ENCODE assay signal across 30 cellular contexts in the genomic region with DNA sequence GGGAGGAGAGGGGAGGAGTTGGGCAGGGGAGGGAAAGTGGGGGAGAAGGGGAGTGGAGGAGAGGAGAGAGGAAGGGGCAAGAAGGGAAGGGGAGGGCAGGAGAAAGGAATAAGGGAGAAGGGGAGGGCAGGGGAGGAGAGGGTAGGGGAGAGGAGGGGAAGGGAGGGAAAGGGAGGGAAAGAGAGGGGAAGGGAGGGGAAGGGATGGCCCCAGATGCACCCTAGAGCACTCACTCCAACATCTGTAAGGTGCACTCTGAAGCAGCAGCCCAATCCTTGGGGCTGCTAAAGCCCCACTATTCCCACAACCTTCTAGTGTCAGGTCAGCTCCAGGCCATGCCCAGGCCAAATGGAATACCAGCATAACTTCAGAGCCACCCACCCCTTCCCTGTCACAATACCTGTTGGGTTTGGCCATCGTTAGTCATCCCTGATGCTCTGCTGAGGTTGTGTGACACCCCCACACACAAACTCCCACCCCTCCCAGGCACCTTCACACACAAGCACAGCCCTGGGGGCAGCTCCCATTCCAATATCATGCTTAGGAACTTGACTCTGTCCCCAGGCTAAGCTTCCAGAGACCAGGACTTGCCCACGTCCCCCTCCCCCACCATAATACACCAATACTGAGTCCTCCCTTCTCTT. TPM values are rescaled to one million over a fixed set of nuclear protein-coding genes. Genes with fewer than 3 reads are reported as not detected.
"Had no signal": no experiment of that assay in that cellular context is flagged by ENCODE, and none has a peak within 500 bp of the region (broad histone marks: within the 10 kb centered on the region; RNA-seq: fewer than 3 reads in every experiment).

No MANE protein-coding gene starts in this region.

- H3K9me3 ChIP-seq: ascending aorta, Peyer's patch, SJCRH30, SK-N-SH had no signal

- H3K4me3 Mint-ChIP-seq: activated CD8-positive, alpha-beta T cell treated with anti-CD3 and anti-CD28 coated beads, Interleukin-2, amount 10 ng/mL, durations not matched to agents 7 days and 5 days; activated naive CD4-positive, alpha-beta T cell treated with anti-CD3 and anti-CD28 coated beads, Interleukin-2, amount 50 U/mL, for 24 hours; activated naive CD8-positive, alpha-beta T cell treated with anti-CD3 and anti-CD28 coated beads, Interleukin-2, amount 50 U/mL, for 24 hours; activated T-helper 1 cell treated with anti-CD3 and anti-CD28 coated beads, Interleukin-12 subunit alpha, Interleukin-12 subunit beta, Interleukin-2, Interleukin-4 antibody, amounts not matched to agents 30 ng/mL and 10 ng/mL and 1 ng/mL, durations not matched to agents 14 hours and 24 hours and 36 hours; T-helper 2 cell treated with Interferon-gamma antibody and Interleukin-4, amounts not matched to agents 5 μg/mL and 100 μg/mL, for 36 hours had no signal

- ATAC-seq: activated CD4-positive, CD25-positive, alpha-beta regulatory T cell treated with anti-CD3 and anti-CD28 coated beads, Interleukin-2, amount 50 U/mL, for 24 hours; activated CD8-positive, alpha-beta T cell treated with anti-CD3 and anti-CD28 coated beads, Interleukin-2, amount 10 ng/mL, durations not matched to agents 7 days and 5 days; activated naive CD8-positive, alpha-beta T cell treated with anti-CD3 and anti-CD28 coated beads, Interleukin-2, amount 50 U/mL, for 24 hours had no signal

- H3K27me3 ChIP-seq: ascending aorta, Peyer's patch, SJCRH30 had no signal

- H3K9me3 Mint-ChIP-seq: activated naive CD4-positive, alpha-beta T cell treated with anti-CD3 and anti-CD28 coated beads, Interleukin-2, amount 50 U/mL, for 24 hours; activated naive CD8-positive, alpha-beta T cell treated with anti-CD3 and anti-CD28 coated beads, Interleukin-2, amount 50 U/mL, for 24 hours; activated T-helper 1 cell treated with anti-CD3 and anti-CD28 coated beads, Interleukin-12 subunit alpha, Interleukin-12 subunit beta, Interleukin-2, Interleukin-4 antibody, amounts not matched to agents 30 ng/mL and 10 ng/mL and 1 ng/mL, durations not matched to agents 14 hours and 24 hours and 36 hours; T-helper 2 cell treated with Interferon-gamma antibody and Interleukin-4, amounts not matched to agents 5 μg/mL and 100 μg/mL, for 36 hours had no signal

- H3K9ac ChIP-seq: SK-N-SH had no signal

- H3K36me3 ChIP-seq: ascending aorta, Peyer's patch, SJCRH30 had no signal

- H3K4me1 Mint-ChIP-seq: activated naive CD4-positive, alpha-beta T cell treated with anti-CD3 and anti-CD28 coated beads, Interleukin-2, amount 50 U/mL, for 24 hours had no signal

- H3K36me3 Mint-ChIP-seq: activated naive CD4-positive, alpha-beta T cell treated with anti-CD3 and anti-CD28 coated beads, Interleukin-2, amount 50 U/mL, for 24 hours; brain had no signal

- DNase-seq: activated CD4-positive, alpha-beta T cell treated with anti-CD3 and anti-CD28 coated beads for 4 hours; activated CD4-positive, alpha-beta T cell treated with anti-CD3 and anti-CD28 coated beads, Interleukin-2, amount 50 U/mL, for 4 hours; activated CD8-positive, alpha-beta memory T cell treated with anti-CD3 and anti-CD28 coated beads, Interleukin-2, amount 50 U/mL, for 48 hours; activated CD8-positive, alpha-beta T cell treated with anti-CD3 and anti-CD28 coated beads, Interleukin-2, amount 10 ng/mL, durations not matched to agents 7 days and 5 days; activated effector memory CD4-positive, alpha-beta T cell treated with Interleukin-2 at 50 U/mL for 16 hours; activated naive CD4-positive, alpha-beta T cell; activated naive CD8-positive, alpha-beta T cell treated with anti-CD3 and anti-CD28 coated beads, Interleukin-2, amount 50 U/mL, for 24 hours; activated T-cell treated with anti-CD3 and anti-CD28 coated beads, Interleukin-2, amount 50 U/mL, for 1 hour; amniotic stem cell; MM.1S; NCI-H1105; NCI-H1436; NCI-H1694 treated with DMSO at 0.1 percent for 48 hours; NCI-H2029 treated with DMSO at 0.1 percent for 48 hours; NCI-H510A treated with DMSO at 0.1 percent for 48 hours; NCI-H69; NK-92 treated with Interleukin-12 subunit alpha and Interleukin-12 subunit beta, amount 100 ng/mL, for 24 hours; OCI-M1; Peyer's patch; Right ventricle myocardium superior; SJCRH30; SK-N-SH had no signal

- H3K27ac Mint-ChIP-seq: activated CD8-positive, alpha-beta T cell treated with anti-CD3 and anti-CD28 coated beads, Interleukin-2, amount 10 ng/mL, durations not matched to agents 7 days and 5 days; activated naive CD4-positive, alpha-beta T cell treated with anti-CD3 and anti-CD28 coated beads, Interleukin-2, amount 50 U/mL, for 24 hours; activated naive CD8-positive, alpha-beta T cell treated with anti-CD3 and anti-CD28 coated beads, Interleukin-2, amount 50 U/mL, for 24 hours; activated T-helper 1 cell treated with anti-CD3 and anti-CD28 coated beads, Interleukin-12 subunit alpha, Interleukin-12 subunit beta, Interleukin-2, Interleukin-4 antibody, amounts not matched to agents 30 ng/mL and 10 ng/mL and 1 ng/mL, durations not matched to agents 14 hours and 24 hours and 36 hours; T-helper 2 cell treated with Interferon-gamma antibody and Interleukin-4, amounts not matched to agents 5 μg/mL and 100 μg/mL, for 36 hours had no signal

- H3K4me3 ChIP-seq: ascending aorta, Peyer's patch, SJCRH30 had no signal

- H3K27ac ChIP-seq: ascending aorta, Peyer's patch, RWPE1, SJCRH30 had no signal

- H3K4me2 ChIP-seq: SK-N-SH had no signal

- H3K4me1 ChIP-seq: Peyer's patch had no signal

RNA-seq across cellular contexts. Expression of a gene that starts 55.6 kb away (rescaled TPM):
- total RNA-seq: activated CD8-positive, alpha-beta T cell treated with anti-CD3 and anti-CD28 coated beads, Interleukin-2, amount 10 ng/mL, durations not matched to agents 7 days and 5 days; activated T-helper 1 cell treated with anti-CD3 and anti-CD28 coated beads, Interleukin-12 subunit alpha, Interleukin-12 subunit beta, Interleukin-2, Interleukin-4 antibody, amounts not matched to agents 30 ng/mL and 10 ng/mL and 1 ng/mL, durations not matched to agents 14 hours and 24 hours and 36 hours; T-helper 1 cell treated with Interleukin-12 subunit alpha and Interleukin-12 subunit beta and Interleukin-4 antibody, amounts not matched to agents 30 ng/mL and 1 ng/mL, for 36 hours had no signal
